ENCODE assay signal across 8 cellular contexts in genomic region chr9:15295761-15296405, GRCh38. TPM values are rescaled to one million over a fixed set of nuclear protein-coding genes. Genes with fewer than 3 reads are reported as not detected.
A peak's percentile ranks its signal among the peaks of the same experiment; 100 is the strongest.
DNase-seq lines count a peak whose midpoint lies in the region; ATAC-seq and TF ChIP-seq lines count a peak whose summit lies in the region.

No MANE protein-coding gene starts in this region.

- peaks cover 13% of the 10 kb centered on the region for H3K9me3 Mint-ChIP-seq in activated T-cell treated with anti-CD3 and anti-CD28 coated beads, Interleukin-2, amount 50 U/mL, for 4 hours
- H3K9me3 Mint-ChIP-seq in activated naive CD8-positive, alpha-beta T cell (ENCODE audit: low read depth) = no peaks in the 10 kb centered on the region

- peak overlapping the region; percentile 60 for H3K4me3 Mint-ChIP-seq in activated T-cell treated with anti-CD3 and anti-CD28 coated beads, Interleukin-2, amount 50 U/mL, for 4 hours
- peak overlapping the region; percentile 84 for H3K4me3 Mint-ChIP-seq in activated naive CD8-positive, alpha-beta T cell

- H3K9me3 ChIP-seq in right cardiac atrium (ENCODE audit: control insufficient read depth, low read length) (no peaks in the 10 kb centered on the region), spleen (peaks cover 0 to 5% (median 0%) of the 10 kb centered on the region in 8 donors)

- WGBS in right cardiac atrium = 22% methylated on average over 4 of the region's 4 CpGs
- 2 to 10% (median 7%) methylated on average over 4 of the region's 4 CpGs for WGBS in spleen, 5 donors

- no peaks in the 10 kb centered on the region for H3K27me3 ChIP-seq in right cardiac atrium (ENCODE audit: control insufficient read depth, insufficient read depth)
- H3K27me3 ChIP-seq in spleen (replicated peaks in 1 of 7) = no peaks in the 10 kb centered on the region

- H3K4me1 ChIP-seq in right cardiac atrium (ENCODE audit: control insufficient read depth, insufficient read depth, low read length) (peaks cover 12% of the 10 kb centered on the region), spleen (peaks cover 33 to 80% (median 60%) of the 10 kb centered on the region in 6 donors)

- intact Hi-C loops in right cardiac atrium (cut with DNase I) = no loop called here
- intact Hi-C loops in spleen (cut with DNase I; ENCODE audit: low total_unique reads) = no loop called here

- peak overlapping the region; percentile 77 for H3K4me3 ChIP-seq in right cardiac atrium (ENCODE audit: low read length)
- H3K4me3 ChIP-seq in spleen = peak overlapping the region; percentile 20 to 64 (median 30)

- peak overlapping the region; percentile 94 for H3K27ac Mint-ChIP-seq in activated naive CD8-positive, alpha-beta T cell

- no peak for DNase-seq in activated T-cell treated with anti-CD3 and anti-CD28 coated beads, Interleukin-2, amount 50 U/mL, for 4 hours
- DNase-seq in activated T-cell treated with anti-CD3 and anti-CD28 coated beads, Interleukin-2, amount 50 U/mL, for 1 hour = no peak
- DNase-seq in HT-29 (ENCODE audit: low spot score) (peak; percentile 16), right cardiac atrium (no peak), spleen (no peak), iPS-NIHi11 (ENCODE audit: low spot score) (no peak)
- DNase-seq in stimulated activated CD8-positive, alpha-beta memory T cell treated with anti-CD3 and anti-CD28 coated beads, Interleukin-4, amount 100 ng/mL, for 48 hours = no peak

- no peaks in the 10 kb centered on the region for H3K36me3 ChIP-seq in spleen

- no peak for TF ChIP-seq CTCF in spleen (IDR thresholded peaks at IDR 0.05 in 8 of 11, conservative IDR thresholded peaks at IDR 0.05 in 3 of 11)

- peak; percentile 21 to 26 for ATAC-seq in activated T-cell treated with anti-CD3 and anti-CD28 coated beads, Interleukin-2, amount 50 U/mL, for 4 hours
- peak; percentile 59 to 77 for ATAC-seq in right cardiac atrium

- H3K4me1 Mint-ChIP-seq in activated T-cell treated with anti-CD3 and anti-CD28 coated beads, Interleukin-2, amount 50 U/mL, for 4 hours (ENCODE audit: low read depth) = peaks cover 87% of the 10 kb centered on the region
- H3K4me1 Mint-ChIP-seq in activated naive CD8-positive, alpha-beta T cell (ENCODE audit: low read depth) = peaks cover 91% of the 10 kb centered on the region

- no peak for TF ChIP-seq POLR2A in spleen (IDR thresholded peaks at IDR 0.05)

- peaks cover 18% of the 10 kb centered on the region for H3K36me3 Mint-ChIP-seq in activated T-cell treated with anti-CD3 and anti-CD28 coated beads, Interleukin-2, amount 50 U/mL, for 4 hours (ENCODE audit: insufficient read depth)
- H3K36me3 Mint-ChIP-seq in activated naive CD8-positive, alpha-beta T cell = peaks cover 9% of the 10 kb centered on the region

- no peaks in the 10 kb centered on the region for H3K27me3 Mint-ChIP-seq in activated T-cell treated with anti-CD3 and anti-CD28 coated beads, Interleukin-2, amount 50 U/mL, for 4 hours (ENCODE audit: low read depth)
- H3K27me3 Mint-ChIP-seq in activated naive CD8-positive, alpha-beta T cell = no peaks in the 10 kb centered on the region

- peak overlapping the region; percentile 97 for H3K27ac ChIP-seq in right cardiac atrium (ENCODE audit: low read length)
- peak overlapping the region; percentile 82 to 93 (median 87) for H3K27ac ChIP-seq in spleen

RNA-seq across cellular contexts. Expression of gene TTC39B, which starts 11.1 kb away (rescaled TPM):
- 10 to 100 TPM in 2 of 3 donors, 1 to 10 TPM in 1; 6.7 to 11.7 (median 10.5) TPM for total RNA-seq in activated T-cell treated with anti-CD3 and anti-CD28 coated beads, Interleukin-2, amount 50 U/mL, for 4 hours
- 3.7 and 3.9 TPM in 2 replicates for total RNA-seq in HT-29 (2014; rRNA removed; shearing (Covaris generic))
- total RNA-seq in right cardiac atrium (1 to 10 TPM; 2.9 to 3.8 (median 3.3) TPM), spleen (10 to 100 TPM; 16.8 to 24.1 (median 19.6) TPM)
- polyA plus RNA-seq in right cardiac atrium (1.00 TPM), spleen (1 to 10 TPM; 4.8 to 5.8 (median 5.1) TPM)
